35 cellular contexts compared by ENCODE assay signal in the genomic region with DNA sequence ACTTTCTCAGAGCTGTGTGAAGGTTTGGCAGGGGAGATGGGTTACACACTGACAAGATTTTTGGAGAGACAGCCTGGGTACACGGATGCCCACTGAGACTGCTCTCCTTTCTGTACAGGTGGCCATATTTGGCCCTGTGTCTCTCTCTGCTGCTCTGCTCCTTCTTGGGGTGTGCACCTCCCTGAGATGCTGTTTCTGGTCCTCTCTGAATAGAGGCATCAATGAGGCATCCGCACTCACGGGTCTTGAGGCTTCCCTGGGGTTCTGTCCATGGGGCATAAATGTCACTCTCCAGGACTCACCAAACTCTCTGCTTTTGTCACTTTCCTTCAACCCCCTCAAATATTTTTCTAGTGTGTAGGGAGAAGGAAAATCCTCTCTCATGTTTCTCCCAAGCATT.
"Had no signal": no experiment of that assay in that cellular context is flagged by ENCODE, and none has a peak within 500 bp of the region (broad histone marks: within the 10 kb centered on the region; RNA-seq: fewer than 3 reads in every experiment).

No MANE protein-coding gene starts in this region.

- H3K36me3 Mint-ChIP-seq: activated CD4-positive, alpha-beta memory T cell treated with anti-CD3 and anti-CD28 coated beads for 36 hours; activated naive CD4-positive, alpha-beta T cell treated with anti-CD3 and anti-CD28 coated beads, Interleukin-2, amount 10 ng/mL, durations not matched to agents 7 days and 5 days; activated naive CD4-positive, alpha-beta T cell treated with anti-CD3 and anti-CD28 coated beads, Interleukin-2, amount 50 U/mL, for 24 hours; activated naive CD8-positive, alpha-beta T cell; activated naive CD8-positive, alpha-beta T cell treated with anti-CD3 and anti-CD28 coated beads, Interleukin-2, amount 10 ng/mL, durations not matched to agents 7 days and 5 days; brain had no signal

- DNase-seq: activated B cell treated with CpG ODN at 0.5 μM for 24 hours; activated CD4-positive, alpha-beta memory T cell treated with anti-CD3 and anti-CD28 coated beads for 36 hours; activated CD4-positive, alpha-beta T cell treated with anti-CD3 and anti-CD28 coated beads for 4 hours; activated CD4-positive, alpha-beta T cell treated with anti-CD3 and anti-CD28 coated beads, Interleukin-2, amount 10 ng/mL, durations not matched to agents 24 days and 14 days; activated CD4-positive, alpha-beta T cell treated with anti-CD3 and anti-CD28 coated beads, Interleukin-2, amount 50 U/mL, for 1 hour; activated CD4-positive, alpha-beta T cell treated with anti-CD3 and anti-CD28 coated beads, Interleukin-2, amount 50 U/mL, for 4 hours; activated CD4-positive, CD25-positive, alpha-beta regulatory T cell treated with anti-CD3 and anti-CD28 coated beads, Interleukin-2, amount 50 U/mL, for 72 hours; activated CD8-positive, alpha-beta memory T cell treated with anti-CD3 and anti-CD28 coated beads, Interleukin-2, amount 50 U/mL, for 4 hours; activated CD8-positive, alpha-beta T cell treated with anti-CD3 and anti-CD28 coated beads for 36 hours; activated effector memory CD4-positive, alpha-beta T cell treated with anti-CD3 and anti-CD28 coated beads, Interleukin-2, amount 50 U/mL, for 16 hours; activated gamma-delta T cell treated with Interleukin-2 at 50 U/mL for 16 hours; activated naive CD4-positive, alpha-beta T cell treated with anti-CD3 and anti-CD28 coated beads, Interleukin-2, amount 10 ng/mL, durations not matched to agents 7 days and 5 days; activated naive CD4-positive, alpha-beta T cell treated with Interleukin-2 at 50 U/mL for 16 hours; activated naive CD8-positive, alpha-beta T cell treated with anti-CD3 and anti-CD28 coated beads, Interleukin-2, amount 10 ng/mL, durations not matched to agents 7 days and 5 days; activated naive CD8-positive, alpha-beta T cell treated with anti-CD3 and anti-CD28 coated beads, Interleukin-2, amount 50 U/mL, for 24 hours; activated T-cell treated with anti-CD3 and anti-CD28 coated beads for 4 hours; activated T-cell treated with anti-CD3 and anti-CD28 coated beads, Interleukin-2, amount 50 U/mL, for 1 hour; activated T-cell treated with anti-CD3 and anti-CD28 coated beads, Interleukin-2, amount 50 U/mL, for 4 hours; activated T-cell treated with anti-CD3 and anti-CD28 coated beads, Interleukin-2, amount 50 U/mL, for 72 hours; anterior cingulate cortex; central memory CD4-positive, alpha-beta T cell; cerebellar nuclear complex; T-helper 1 cell; T-helper 2 cell; T-helper 9 cell had no signal

- H3K27ac Mint-ChIP-seq: activated B cell treated with CpG ODN at 0.5 μM for 24 hours; activated CD4-positive, alpha-beta memory T cell treated with anti-CD3 and anti-CD28 coated beads for 36 hours; activated CD4-positive, alpha-beta T cell treated with anti-CD3 and anti-CD28 coated beads, Interleukin-2, amount 10 ng/mL, durations not matched to agents 24 days and 14 days; activated CD8-positive, alpha-beta T cell treated with anti-CD3 and anti-CD28 coated beads for 36 hours; activated naive CD4-positive, alpha-beta T cell treated with anti-CD3 and anti-CD28 coated beads, Interleukin-2, amount 10 ng/mL, durations not matched to agents 7 days and 5 days; activated naive CD4-positive, alpha-beta T cell treated with anti-CD3 and anti-CD28 coated beads, Interleukin-2, amount 50 U/mL, for 24 hours; activated naive CD8-positive, alpha-beta T cell; activated naive CD8-positive, alpha-beta T cell treated with anti-CD3 and anti-CD28 coated beads, Interleukin-2, amount 10 ng/mL, durations not matched to agents 7 days and 5 days; activated naive CD8-positive, alpha-beta T cell treated with anti-CD3 and anti-CD28 coated beads, Interleukin-2, amount 50 U/mL, for 24 hours; activated T-cell treated with anti-CD3 and anti-CD28 coated beads, Interleukin-2, amount 50 U/mL, for 72 hours; activated T-helper 1 cell treated with anti-CD3 and anti-CD28 coated beads, Interleukin-12 subunit alpha, Interleukin-12 subunit beta, Interleukin-2, Interleukin-4 antibody, amounts not matched to agents 30 ng/mL and 10 ng/mL and 1 ng/mL, durations not matched to agents 14 hours and 24 hours and 36 hours; activated T-helper 17 cell treated with anti-CD3 and anti-CD28 coated beads, Interleukin-2, amount 50 U/mL, for 72 hours; T-helper 1 cell treated with Interleukin-12 subunit alpha and Interleukin-12 subunit beta and Interleukin-4 antibody, amounts not matched to agents 30 μg/mL and 1 μg/mL, for 36 hours; T-helper 2 cell treated with Interferon-gamma antibody and Interleukin-4, amounts not matched to agents 5 μg/mL and 100 μg/mL, for 36 hours had no signal

- H3K36me3 ChIP-seq: ascending aorta had no signal

- H3K4me1 ChIP-seq: ascending aorta had no signal

- H3K27me3 ChIP-seq: ascending aorta had no signal

- H3K4me1 Mint-ChIP-seq: activated B cell treated with CpG ODN at 0.5 μM for 24 hours; activated CD4-positive, alpha-beta T cell treated with anti-CD3 and anti-CD28 coated beads, Interleukin-2, amount 10 ng/mL, durations not matched to agents 24 days and 14 days; activated naive CD4-positive, alpha-beta T cell treated with anti-CD3 and anti-CD28 coated beads, Interleukin-2, amount 10 ng/mL, durations not matched to agents 7 days and 5 days; activated naive CD4-positive, alpha-beta T cell treated with anti-CD3 and anti-CD28 coated beads, Interleukin-2, amount 50 U/mL, for 24 hours; activated naive CD8-positive, alpha-beta T cell treated with anti-CD3 and anti-CD28 coated beads, Interleukin-2, amount 10 ng/mL, durations not matched to agents 7 days and 5 days; activated naive CD8-positive, alpha-beta T cell treated with anti-CD3 and anti-CD28 coated beads, Interleukin-2, amount 50 U/mL, for 24 hours; activated T-helper 17 cell treated with anti-CD3 and anti-CD28 coated beads, Interleukin-2, amount 50 U/mL, for 72 hours had no signal

- FAIRE-seq: TTC549 had no signal

- H3K27me3 Mint-ChIP-seq: activated naive CD4-positive, alpha-beta T cell treated with anti-CD3 and anti-CD28 coated beads, Interleukin-2, amount 10 ng/mL, durations not matched to agents 7 days and 5 days had no signal

- H3K9me3 Mint-ChIP-seq: activated CD4-positive, alpha-beta T cell treated with anti-CD3 and anti-CD28 coated beads, Interleukin-2, amount 10 ng/mL, durations not matched to agents 24 days and 14 days; activated CD8-positive, alpha-beta T cell treated with anti-CD3 and anti-CD28 coated beads for 36 hours; activated naive CD4-positive, alpha-beta T cell treated with anti-CD3 and anti-CD28 coated beads, Interleukin-2, amount 10 ng/mL, durations not matched to agents 7 days and 5 days; activated naive CD4-positive, alpha-beta T cell treated with anti-CD3 and anti-CD28 coated beads, Interleukin-2, amount 50 U/mL, for 24 hours; activated naive CD8-positive, alpha-beta T cell treated with anti-CD3 and anti-CD28 coated beads, Interleukin-2, amount 10 ng/mL, durations not matched to agents 7 days and 5 days; activated T-cell treated with anti-CD3 and anti-CD28 coated beads, Interleukin-2, amount 50 U/mL, for 4 hours; activated T-helper 1 cell treated with anti-CD3 and anti-CD28 coated beads, Interleukin-12 subunit alpha, Interleukin-12 subunit beta, Interleukin-2, Interleukin-4 antibody, amounts not matched to agents 30 ng/mL and 10 ng/mL and 1 ng/mL, durations not matched to agents 14 hours and 24 hours and 36 hours; activated T-helper 17 cell treated with anti-CD3 and anti-CD28 coated beads, Interleukin-2, amount 50 U/mL, for 72 hours; T-helper 1 cell treated with Interleukin-12 subunit alpha and Interleukin-12 subunit beta and Interleukin-4 antibody, amounts not matched to agents 30 μg/mL and 1 μg/mL, for 36 hours; T-helper 2 cell treated with Interferon-gamma antibody and Interleukin-4, amounts not matched to agents 5 μg/mL and 100 μg/mL, for 36 hours had no signal

- H3K27ac ChIP-seq: ascending aorta, VCaP had no signal

- ATAC-seq: activated CD8-positive, alpha-beta T cell treated with anti-CD3 and anti-CD28 coated beads for 36 hours; activated naive CD8-positive, alpha-beta T cell treated with anti-CD3 and anti-CD28 coated beads, Interleukin-2, amount 50 U/mL, for 24 hours; activated T-cell treated with anti-CD3 and anti-CD28 coated beads, Interleukin-2, amount 50 U/mL, for 4 hours; activated T-cell treated with anti-CD3 and anti-CD28 coated beads, Interleukin-2, amount 50 U/mL, for 72 hours; activated T-helper 17 cell treated with anti-CD3 and anti-CD28 coated beads, Interleukin-2, amount 50 U/mL, for 72 hours had no signal

- H3K4me3 Mint-ChIP-seq: activated B cell treated with CpG ODN at 0.5 μM for 24 hours; activated CD4-positive, alpha-beta memory T cell treated with anti-CD3 and anti-CD28 coated beads for 36 hours; activated CD4-positive, alpha-beta T cell treated with anti-CD3 and anti-CD28 coated beads, Interleukin-2, amount 10 ng/mL, durations not matched to agents 24 days and 14 days; activated CD8-positive, alpha-beta T cell treated with anti-CD3 and anti-CD28 coated beads for 36 hours; activated naive CD4-positive, alpha-beta T cell treated with anti-CD3 and anti-CD28 coated beads, Interleukin-2, amount 10 ng/mL, durations not matched to agents 7 days and 5 days; activated naive CD4-positive, alpha-beta T cell treated with anti-CD3 and anti-CD28 coated beads, Interleukin-2, amount 50 U/mL, for 24 hours; activated naive CD8-positive, alpha-beta T cell; activated naive CD8-positive, alpha-beta T cell treated with anti-CD3 and anti-CD28 coated beads, Interleukin-2, amount 10 ng/mL, durations not matched to agents 7 days and 5 days; activated naive CD8-positive, alpha-beta T cell treated with anti-CD3 and anti-CD28 coated beads, Interleukin-2, amount 50 U/mL, for 24 hours; activated T-cell treated with anti-CD3 and anti-CD28 coated beads, Interleukin-2, amount 50 U/mL, for 4 hours; activated T-cell treated with anti-CD3 and anti-CD28 coated beads, Interleukin-2, amount 50 U/mL, for 72 hours; activated T-helper 1 cell treated with anti-CD3 and anti-CD28 coated beads, Interleukin-12 subunit alpha, Interleukin-12 subunit beta, Interleukin-2, Interleukin-4 antibody, amounts not matched to agents 30 ng/mL and 10 ng/mL and 1 ng/mL, durations not matched to agents 14 hours and 24 hours and 36 hours; activated T-helper 17 cell treated with anti-CD3 and anti-CD28 coated beads, Interleukin-2, amount 50 U/mL, for 72 hours; brain; T-helper 1 cell treated with Interleukin-12 subunit alpha and Interleukin-12 subunit beta and Interleukin-4 antibody, amounts not matched to agents 30 μg/mL and 1 μg/mL, for 36 hours; T-helper 2 cell treated with Interferon-gamma antibody and Interleukin-4, amounts not matched to agents 5 μg/mL and 100 μg/mL, for 36 hours had no signal

- H3K9me3 ChIP-seq: ascending aorta had no signal

- H3K4me3 ChIP-seq: ascending aorta had no signal
